In the genomic region with DNA sequence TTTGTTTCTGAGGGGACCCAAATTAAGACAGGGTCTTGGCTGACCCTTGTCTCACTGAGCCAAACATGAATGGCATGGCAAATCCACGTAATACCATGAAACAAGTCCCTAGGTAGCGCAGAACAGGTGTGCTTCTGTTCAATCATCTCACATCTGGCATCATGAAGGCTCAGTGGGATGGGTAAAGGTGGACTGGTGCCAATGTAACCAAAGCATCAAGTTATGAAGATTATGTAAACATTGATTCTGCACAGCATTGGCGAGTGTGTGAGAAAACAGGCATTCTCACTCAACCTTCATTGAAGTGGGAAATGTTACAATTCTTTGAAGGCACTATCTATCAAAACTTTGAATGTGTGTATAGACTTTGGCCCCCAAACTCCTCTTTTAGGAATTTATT, we compare ENCODE assay signal across 13 cellular contexts. TPM values are rescaled to one million over a fixed set of nuclear protein-coding genes. Genes with fewer than 3 reads are reported as not detected.
DNase-seq lines count a peak whose midpoint lies in the region; FAIRE-seq and TF ChIP-seq lines count a peak whose summit lies in the region.
"Had no signal": no experiment of that assay in that cellular context is flagged by ENCODE, and none has a peak within 500 bp of the region (broad histone marks: within the 10 kb centered on the region; RNA-seq: fewer than 3 reads in every experiment).

No MANE protein-coding gene starts in this region.

- H2AFZ ChIP-seq in trophoblast cell (ENCODE audit: insufficient read depth, low read length, poor library complexity), result no peak overlapping the region

- TF ChIP-seq POLR2A in H54 (IDR thresholded peaks at IDR 0.05; ENCODE audit: low read depth, low read length), result no peak

- no peaks in the 10 kb centered on the region for H3K27me3 ChIP-seq in trophoblast cell (ENCODE audit: insufficient read depth, low read length)
- H3K27me3 ChIP-seq: gastroesophageal sphincter had no signal

- peak overlapping the region; percentile 73 for H3K27ac Mint-ChIP-seq in osteocyte (ENCODE audit: unreplicated experiment)
- H3K27ac Mint-ChIP-seq: activated naive CD8-positive, alpha-beta T cell; dendritic cell treated with granulocyte-macrophage colony-stimulating factor and Interleukin-4, amounts not matched to agents 40 ng/mL and 50 ng/mL, for 4 days had no signal

- H3K14ac ChIP-seq in trophoblast cell (ENCODE audit: low read length), result no peak overlapping the region

- H3K9me3 ChIP-seq in trophoblast cell (ENCODE audit: insufficient read depth, low read depth, low read length), result no peaks in the 10 kb centered on the region
- H3K9me3 ChIP-seq: gastroesophageal sphincter had no signal

- H3K9ac ChIP-seq in trophoblast cell (ENCODE audit: low read length), result no peak overlapping the region

- no peak overlapping the region for H2BK120ac ChIP-seq in trophoblast cell (ENCODE audit: insufficient read depth, low read length, poor library complexity)

- peaks cover 40% of the 10 kb centered on the region for H3K4me1 Mint-ChIP-seq in osteocyte (ENCODE audit: unreplicated experiment)
- H3K4me1 Mint-ChIP-seq: neural crest cell had no signal

- peak; percentile 27 for FAIRE-seq in H54 (lab: Jason Lieb, UNC)

- H3K4me1 ChIP-seq in trophoblast cell (ENCODE audit: control insufficient read depth in 1 of 2, insufficient read depth in 2 of 2, low read length in 2 of 2), result no peaks in the 10 kb centered on the region

- no peak overlapping the region for H4K91ac ChIP-seq in trophoblast cell (ENCODE audit: low read depth, low read length)

- H3K4me3 ChIP-seq in trophoblast cell (ENCODE audit: low read depth, low read length), result no peak overlapping the region
- H3K4me3 ChIP-seq: gastroesophageal sphincter had no signal

- no peak overlapping the region for H3K27ac ChIP-seq in trophoblast cell (ENCODE audit: low read depth, low read length)
- H3K27ac ChIP-seq: gastroesophageal sphincter had no signal

- H4K12ac ChIP-seq in trophoblast cell (ENCODE audit: low read depth, low read length), result no peak overlapping the region

- H3K36me3 Mint-ChIP-seq in osteocyte (ENCODE audit: unreplicated experiment), result no peaks in the 10 kb centered on the region

- H3K9me3 Mint-ChIP-seq in osteocyte (ENCODE audit: unreplicated experiment), result no peaks in the 10 kb centered on the region
- H3K9me3 Mint-ChIP-seq: dendritic cell treated with granulocyte-macrophage colony-stimulating factor and Interleukin-4, amounts not matched to agents 40 ng/mL and 50 ng/mL, for 4 days; neural crest cell had no signal

- no peak overlapping the region for H2BK5ac ChIP-seq in trophoblast cell (ENCODE audit: low read depth, low read length, poor library complexity)

- H3K23ac ChIP-seq in trophoblast cell (ENCODE audit: low read length), result no peak overlapping the region

- no peak overlapping the region for H2BK12ac ChIP-seq in trophoblast cell (ENCODE audit: low read length)

- H3K36me3 ChIP-seq in trophoblast cell (ENCODE audit: control insufficient read depth in 1 of 2, insufficient read depth in 2 of 2, low read length in 2 of 2), result no peaks in the 10 kb centered on the region
- H3K36me3 ChIP-seq: gastroesophageal sphincter had no signal

- H3K79me2 ChIP-seq in trophoblast cell (ENCODE audit: control insufficient read depth, insufficient read depth, low read length, poor library complexity), result no peaks in the 10 kb centered on the region

- no peak overlapping the region for H3K4me2 ChIP-seq in trophoblast cell (ENCODE audit: low read length)

- H3K79me1 ChIP-seq in trophoblast cell (ENCODE audit: low read length), result no peaks in the 10 kb centered on the region

- no peak overlapping the region for H2AK5ac ChIP-seq in trophoblast cell (ENCODE audit: low read length)

- no peak for TF ChIP-seq CTCF in osteocyte (IDR thresholded peaks at IDR 0.05)

- H4K8ac ChIP-seq in trophoblast cell (ENCODE audit: low read depth, low read length), result no peak overlapping the region

- no peak overlapping the region for H3K4ac ChIP-seq in trophoblast cell (ENCODE audit: low read depth, low read length)

- no peak for DNase-seq in H54 (ENCODE audit: insufficient read length, low spot score)
- peak; percentile 41 for DNase-seq in NCI-H2081 treated with DMSO at 0.1 percent for 48 hours (lab: John Stamatoyannopoulos, UW)
- peak; percentile 74 for DNase-seq in brain pericyte (ENCODE audit: low read depth, low spot score)
- DNase-seq in osteocyte (ENCODE audit: extremely low spot score, unreplicated experiment), result no peak
- no peak for DNase-seq in cerebellum (ENCODE audit: low spot score)
- DNase-seq in trophoblast cell, result no peak
- DNase-seq in stimulated activated naive CD4-positive, alpha-beta T cell (lab: John Stamatoyannopoulos, UW), result no peak
- DNase-seq: activated CD8-positive, alpha-beta memory T cell treated with anti-CD3 and anti-CD28 coated beads for 24 hours; NCI-H1436 treated with DMSO at 0.1 percent for 48 hours had no signal

- WGBS in trophoblast cell (ENCODE audit: extremely low coverage, insufficient coverage, insufficient read length), result no CpG with 5 or more reads among the region's 3 CpGs

- H3K4me3 Mint-ChIP-seq in osteocyte (ENCODE audit: unreplicated experiment), result no peak overlapping the region
- H3K4me3 Mint-ChIP-seq: activated naive CD8-positive, alpha-beta T cell; neural crest cell had no signal

- H3K18ac ChIP-seq in trophoblast cell (ENCODE audit: low read length), result no peak overlapping the region

- no peaks in the 10 kb centered on the region for H3K27me3 Mint-ChIP-seq in osteocyte (ENCODE audit: unreplicated experiment)
- H3K27me3 Mint-ChIP-seq: activated naive CD8-positive, alpha-beta T cell had no signal

RNA-seq across cellular contexts. Expression of gene PTGER2, which starts 41.9 kb away (rescaled TPM):
- total RNA-seq in osteocyte (2.1 and 2.4 TPM in 2 replicates), cerebellum (0.45 TPM)
- polyA plus RNA-seq in trophoblast cell (2013), result not detected in 2 replicates
- total RNA-seq: neural crest cell had no signal

Comparison
In these comparisons a context has a peak if more than half of its experiments do, and no peak if none do; other contexts are left out.
1. DNase-seq: peak in NCI-H2081 treated with DMSO at 0.1 percent for 48 hours (single experiment) and brain pericyte (single experiment); none in H54 (single experiment), osteocyte (single experiment), cerebellum (single experiment), trophoblast cell (0 of 2) and stimulated activated naive CD4-positive, alpha-beta T cell (0 of 6).